ENCODE assay signal across 10 cellular contexts in the genomic region with DNA sequence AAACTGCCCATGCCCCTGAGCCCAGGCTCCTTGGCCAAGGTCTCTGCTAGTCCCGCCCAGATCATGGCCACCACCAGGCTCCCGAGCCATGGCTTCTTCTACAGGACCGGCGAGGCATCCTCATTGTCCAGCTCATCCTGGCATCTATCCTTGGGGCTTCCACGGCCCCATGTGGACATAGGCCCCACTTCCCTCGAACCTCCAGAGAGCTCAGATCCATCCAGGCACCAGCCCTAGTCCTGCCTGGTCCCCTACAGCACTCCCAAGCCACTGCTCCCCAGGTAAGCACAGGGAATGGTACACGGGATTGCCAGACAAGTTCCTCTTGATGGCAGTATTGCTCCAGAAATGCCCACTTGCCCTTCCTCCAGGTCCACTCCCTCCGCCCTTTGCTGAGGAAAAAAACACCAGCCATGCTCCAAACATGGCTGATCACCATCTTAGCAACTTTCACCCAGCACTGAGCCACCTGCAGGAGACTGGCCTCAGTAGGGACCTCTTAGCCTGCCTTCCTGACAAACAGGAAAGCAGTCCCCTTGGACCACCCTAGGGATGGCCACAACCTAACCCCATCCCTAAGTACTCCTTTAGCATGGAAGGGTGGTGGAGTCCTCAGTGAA.
A peak's percentile ranks its signal among the peaks of the same experiment; 100 is the strongest.
DNase-seq lines count a peak whose midpoint lies in the region; ATAC-seq and TF ChIP-seq lines count a peak whose summit lies in the region.
"Had no signal": no experiment of that assay in that cellular context is flagged by ENCODE, and none has a peak within 500 bp of the region (broad histone marks: within the 10 kb centered on the region; RNA-seq: fewer than 3 reads in every experiment).

No MANE protein-coding gene starts in this region.

- ATAC-seq in HG02642 (IDR thresholded peaks at IDR 0.05; ENCODE audit: poor library complexity, unreplicated experiment): peak; percentile 64

- H3K4me1 Mint-ChIP-seq in CD14-positive monocyte: no peaks in the 10 kb centered on the region
- no peaks in the 10 kb centered on the region for H3K4me1 Mint-ChIP-seq in activated naive CD4-positive, alpha-beta T cell treated with anti-CD3 and anti-CD28 coated beads, Interleukin-2, amount 10 ng/mL, durations not matched to agents 7 days and 5 days

- peaks cover 0 to 25% (median 0%) of the 10 kb centered on the region in 3 donors for H3K27me3 Mint-ChIP-seq in CD14-positive monocyte (ENCODE audit: low read depth in 3 of 3)
- H3K27me3 Mint-ChIP-seq in activated naive CD4-positive, alpha-beta T cell treated with anti-CD3 and anti-CD28 coated beads, Interleukin-2, amount 10 ng/mL, durations not matched to agents 7 days and 5 days: no peaks in the 10 kb centered on the region

- no peak overlapping the region for H3K4me3 Mint-ChIP-seq in CD14-positive monocyte
- H3K4me3 Mint-ChIP-seq in activated naive CD4-positive, alpha-beta T cell treated with anti-CD3 and anti-CD28 coated beads, Interleukin-2, amount 10 ng/mL, durations not matched to agents 7 days and 5 days: no peak overlapping the region

- peaks cover 17 to 70% (median 26%) of the 10 kb centered on the region in 7 donors for H3K9me3 Mint-ChIP-seq in CD14-positive monocyte
- peaks cover 15% of the 10 kb centered on the region for H3K9me3 Mint-ChIP-seq in activated naive CD4-positive, alpha-beta T cell treated with anti-CD3 and anti-CD28 coated beads, Interleukin-2, amount 10 ng/mL, durations not matched to agents 7 days and 5 days

- TF ChIP-seq CTCF in CD14-positive monocyte (IDR thresholded peaks at IDR 0.05): no peak

- H3K27ac Mint-ChIP-seq in CD14-positive monocyte: no peak overlapping the region
- no peak overlapping the region for H3K27ac Mint-ChIP-seq in activated naive CD4-positive, alpha-beta T cell treated with anti-CD3 and anti-CD28 coated beads, Interleukin-2, amount 10 ng/mL, durations not matched to agents 7 days and 5 days

- CTCF ChIA-PET in activated naive CD4-positive, alpha-beta T cell treated with anti-CD3 and anti-CD28 coated beads, Interleukin-2, amount 10 ng/mL, durations not matched to agents 7 days and 5 days (lab: Charles Lee): no interaction called here

- intact Hi-C loops in posterior vena cava (cut with DNase I): no loop called here
- intact Hi-C loops in CD14-positive monocyte (cut with micrococcal nuclease): no loop called here

- H3K27ac ChIP-seq in caudate nucleus (ENCODE audit: low read depth, low read length): no peak overlapping the region
- H3K27ac ChIP-seq: heart right ventricle, SK-N-MC had no signal

- H3K36me3 Mint-ChIP-seq in CD14-positive monocyte: peaks cover 0 to 2% of the 10 kb centered on the region in 2 donors
- H3K36me3 Mint-ChIP-seq in activated naive CD4-positive, alpha-beta T cell treated with anti-CD3 and anti-CD28 coated beads, Interleukin-2, amount 10 ng/mL, durations not matched to agents 7 days and 5 days: no peaks in the 10 kb centered on the region

- DNase-seq in DMS 273 (lab: John Stamatoyannopoulos, UW; ENCODE audit: unreplicated experiment) (peak; percentile 46), DMS 273 treated with DMSO at 0.1 percent for 48 hours (lab: John Stamatoyannopoulos, UW) (no peak), NCI-H2107 (lab: John Stamatoyannopoulos, UW) (peak; percentile 88), caudate nucleus (lab: John Stamatoyannopoulos, UW) (peak in 42 of 61 donors; percentile 0 to 91 (median 32)), posterior vena cava (ENCODE audit: low spot score) (peak; percentile 85), CD14-positive monocyte (ENCODE audit: low spot score) (no peak)
- DNase-seq in activated naive CD4-positive, alpha-beta T cell treated with anti-CD3 and anti-CD28 coated beads, Interleukin-2, amount 10 ng/mL, durations not matched to agents 7 days and 5 days: no peak
- DNase-seq: heart right ventricle had no signal

Comparison
In these comparisons a context has a peak if more than half of its experiments do, and no peak if none do; other contexts are left out.
1. DNase-seq: peak in DMS 273 (single experiment), NCI-H2107 (single experiment), caudate nucleus (42 of 61) and posterior vena cava (single experiment); none in DMS 273 treated with DMSO at 0.1 percent for 48 hours (single experiment), CD14-positive monocyte (single experiment) and activated naive CD4-positive, alpha-beta T cell treated with anti-CD3 and anti-CD28 coated beads, Interleukin-2, amount 10 ng/mL, durations not matched to agents 7 days and 5 days (single experiment).